In the genomic region with DNA sequence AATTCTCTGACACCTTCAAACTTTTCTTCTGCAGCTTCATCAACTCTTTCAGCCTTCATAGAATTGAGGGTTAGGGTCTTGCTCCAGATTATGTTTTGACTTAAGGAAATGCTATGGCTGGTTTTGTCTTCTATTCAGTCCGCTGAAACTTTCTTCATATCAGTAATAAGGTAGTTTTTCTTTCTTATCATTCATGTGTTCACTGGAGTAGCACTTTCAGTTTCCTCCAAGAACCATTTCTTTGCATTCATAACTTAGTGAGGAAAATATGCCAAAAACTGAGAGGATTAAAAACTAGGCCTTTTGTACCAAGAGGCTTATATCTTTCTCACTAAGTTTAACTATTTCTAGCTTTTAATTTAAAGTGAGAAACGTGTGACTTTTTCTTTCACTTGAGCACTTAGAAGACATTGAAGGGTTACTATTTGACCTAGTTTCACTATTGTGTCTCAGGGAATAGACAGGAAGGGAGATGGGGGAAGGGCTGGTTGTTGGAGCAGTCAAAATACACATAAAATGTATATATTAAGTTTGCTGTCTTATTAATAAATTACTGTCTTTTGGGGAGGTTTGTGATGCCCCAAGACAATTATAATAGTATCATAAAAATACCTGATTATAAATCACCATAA, we compare ENCODE assay signal across 15 cellular contexts.
DNase-seq lines count a peak whose midpoint lies in the region; ATAC-seq and TF ChIP-seq lines count a peak whose summit lies in the region.
"Had no signal": no experiment of that assay in that cellular context is flagged by ENCODE, and none has a peak within 500 bp of the region (broad histone marks: within the 10 kb centered on the region; RNA-seq: fewer than 3 reads in every experiment).

No MANE protein-coding gene starts in this region.

- H3K9ac ChIP-seq in DND-41 (ENCODE audit: low read depth, low read length) (no peak overlapping the region), KMS-11 (no peak overlapping the region; the same call in 1 of the 2 replicates)

- 30 to 80% methylated on average over 2 of the region's 2 CpGs for WGBS in lower leg skin, 2 donors

- POLR2A ChIA-PET in PC-9 (lab: Charles Lee; ENCODE audit: unreplicated experiment), result no interaction called here

- TF ChIP-seq POLR2A in lower leg skin (IDR thresholded peaks at IDR 0.05), result no peak

- H3K27ac ChIP-seq in DND-41 (ENCODE audit: low read length), result no peak overlapping the region
- H3K27ac ChIP-seq in KMS-11, result peak overlapping the region; percentile 41; the same call in 1 of the 2 replicates
- H3K27ac ChIP-seq in PC-9, result no peak overlapping the region

- no peak overlapping the region for H3K4me3 ChIP-seq in DND-41 (ENCODE audit: low read depth in 1 of 2, low read length in 2 of 2)
- no peak overlapping the region for H3K4me3 ChIP-seq in KMS-11 (IDR thresholded peaks at IDR 0.05; ENCODE audit: insufficient read depth, low read depth, low read length)
- no peak overlapping the region for H3K4me3 ChIP-seq in PC-9
- H3K4me3 ChIP-seq in lower leg skin (ENCODE audit: low read depth, poor library complexity, severe bottlenecking), result no peak overlapping the region

- intact Hi-C loops in PC-9 (cut with micrococcal nuclease; ENCODE audit: unreplicated experiment) (no loop called here), lower leg skin (cut with DNase I; ENCODE audit: low total_unique reads) (no loop called here)

- CTCF ChIA-PET in PC-9 (lab: Charles Lee), result no interaction called here

- 0 out of 3 replicates have a peak, but pooled peaks have one; percentile 52 for ATAC-seq in DND-41 (ENCODE audit: insufficient read depth, low read depth)
- ATAC-seq: HepG2 had no signal

- DNase-seq in DND-41, result no peak
- DNase-seq in PC-9, result no peak
- DNase-seq in lower leg skin (ENCODE audit: low spot score in 2 of 2), result no peak
- no peak for DNase-seq in NCI-H524 treated with DMSO at 0.1 percent for 48 hours (lab: John Stamatoyannopoulos, UW)
- no peak for DNase-seq in retina
- DNase-seq in superior temporal gyrus (ENCODE audit: extremely low spot score), result no peak
- DNase-seq: C1 segment of cervical spinal cord; Caco-2; CD4-positive, CD25-positive, alpha-beta regulatory T cell; CD8-positive, alpha-beta memory T cell; GDM1; H9; KBM-7 had no signal

- H3K4me2 ChIP-seq in DND-41 (ENCODE audit: insufficient read depth, low read length) (no peak overlapping the region), KMS-11 (peak overlapping the region; percentile 87), PC-9 (no peak overlapping the region)

- BruUV-seq in PC-9 (replicated peaks; lab: Mats Ljungman, UMichigan), result no TSS peak

- H4K20me1 ChIP-seq in DND-41 (ENCODE audit: insufficient read depth, low read length) (no peaks in the 10 kb centered on the region), KMS-11 (ENCODE audit: insufficient read depth) (no peaks in the 10 kb centered on the region), PC-9 (ENCODE audit: insufficient read depth) (no peaks in the 10 kb centered on the region)

- H2AFZ ChIP-seq in DND-41 (ENCODE audit: low read depth, low read length) (no peak overlapping the region), KMS-11 (ENCODE audit: low read depth) (peak overlapping the region; percentile 76), PC-9 (peak overlapping the region; percentile 17; the same call in 1 of the 2 replicates)

- no peaks in the 10 kb centered on the region for H3F3A ChIP-seq in PC-9 (ENCODE audit: insufficient read depth, low read depth)

- H3K79me2 ChIP-seq in DND-41 (ENCODE audit: insufficient read depth, low read length) (no peaks in the 10 kb centered on the region), KMS-11 (ENCODE audit: insufficient read depth, low read depth) (no peaks in the 10 kb centered on the region), PC-9 (ENCODE audit: low read depth) (no peaks in the 10 kb centered on the region)

- H3K9me3 ChIP-seq in DND-41 (ENCODE audit: insufficient read depth, low read length, severe bottlenecking), result no peaks in the 10 kb centered on the region
- H3K9me3 ChIP-seq in PC-9 (ENCODE audit: insufficient read depth, low read depth), result no peaks in the 10 kb centered on the region; the same call in 1 of the 2 replicates

- H3K4me1 ChIP-seq in DND-41 (ENCODE audit: insufficient read depth, low read length), result no peaks in the 10 kb centered on the region
- peaks cover 16% of the 10 kb centered on the region for H3K4me1 ChIP-seq in KMS-11 (ENCODE audit: low read depth, poor library complexity, severe bottlenecking)
- H3K4me1 ChIP-seq in PC-9 (replicated peaks; ENCODE audit: insufficient read depth), result no peaks in the 10 kb centered on the region

- no peak for TF ChIP-seq CTCF in DND-41 (IDR thresholded peaks at IDR 0.05; ENCODE audit: borderline replicate concordance, extremely low read depth, low read length, poor library complexity, severe bottlenecking)
- TF ChIP-seq CTCF in KMS-11 (conservative IDR thresholded peaks at IDR 0.05; ENCODE audit: low read depth, low read length), result no peak
- no peak for TF ChIP-seq CTCF in PC-9 (conservative IDR thresholded peaks at IDR 0.05)
- TF ChIP-seq CTCF in lower leg skin (IDR thresholded peaks at IDR 0.05), result no peak

- H3K9me2 ChIP-seq in PC-9 (ENCODE audit: insufficient read depth), result no peaks in the 10 kb centered on the region

- H3K36me3 ChIP-seq in DND-41 (ENCODE audit: insufficient read depth, low read length) (no peaks in the 10 kb centered on the region), KMS-11 (ENCODE audit: insufficient read depth) (no peaks in the 10 kb centered on the region), PC-9 (ENCODE audit: low read depth) (no peaks in the 10 kb centered on the region)

- H3K27me3 ChIP-seq in DND-41 (ENCODE audit: insufficient read depth, low read length, poor library complexity) (no peaks in the 10 kb centered on the region), KMS-11 (ENCODE audit: insufficient read depth, low read depth) (no peaks in the 10 kb centered on the region), PC-9 (ENCODE audit: insufficient read depth, low read depth) (no peaks in the 10 kb centered on the region)
